Comparison of ENCODE assay signal across 1 cellular context in the genomic region with DNA sequence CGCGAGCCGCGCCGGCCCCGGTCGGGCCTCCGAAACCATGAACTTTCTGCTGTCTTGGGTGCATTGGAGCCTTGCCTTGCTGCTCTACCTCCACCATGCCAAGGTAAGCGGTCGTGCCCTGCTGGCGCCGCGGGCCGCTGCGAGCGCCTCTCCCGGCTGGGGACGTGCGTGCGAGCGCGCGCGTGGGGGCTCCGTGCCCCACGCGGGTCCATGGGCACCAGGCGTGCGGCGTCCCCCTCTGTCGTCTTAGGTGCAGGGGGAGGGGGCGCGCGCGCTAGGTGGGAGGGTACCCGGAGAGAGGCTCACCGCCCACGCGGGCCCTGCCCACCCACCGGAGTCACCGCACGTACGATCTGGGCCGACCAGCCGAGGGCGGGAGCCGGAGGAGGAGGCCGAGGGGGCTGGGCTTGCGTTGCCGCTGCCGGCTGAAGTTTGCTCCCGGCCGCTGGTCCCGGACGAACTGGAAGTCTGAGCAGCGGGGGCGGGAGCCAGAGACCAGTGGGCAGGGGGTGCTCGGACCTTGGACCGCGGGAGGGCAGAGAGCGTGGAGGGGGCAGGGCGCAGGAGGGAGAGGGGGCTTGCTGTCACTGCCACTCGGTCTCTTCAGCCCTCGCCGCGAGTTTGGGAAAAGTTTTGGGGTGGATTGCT.
TF ChIP-seq lines count a peak whose summit lies in the region.

No MANE protein-coding gene starts in this region.

TF ChIP-seq in HepG2, 621 proteins besides CTCF, POLR2A, EP300 and RAD21 (continued from another document and continues in another):
- TF ChIP-seq, protein P1, sequence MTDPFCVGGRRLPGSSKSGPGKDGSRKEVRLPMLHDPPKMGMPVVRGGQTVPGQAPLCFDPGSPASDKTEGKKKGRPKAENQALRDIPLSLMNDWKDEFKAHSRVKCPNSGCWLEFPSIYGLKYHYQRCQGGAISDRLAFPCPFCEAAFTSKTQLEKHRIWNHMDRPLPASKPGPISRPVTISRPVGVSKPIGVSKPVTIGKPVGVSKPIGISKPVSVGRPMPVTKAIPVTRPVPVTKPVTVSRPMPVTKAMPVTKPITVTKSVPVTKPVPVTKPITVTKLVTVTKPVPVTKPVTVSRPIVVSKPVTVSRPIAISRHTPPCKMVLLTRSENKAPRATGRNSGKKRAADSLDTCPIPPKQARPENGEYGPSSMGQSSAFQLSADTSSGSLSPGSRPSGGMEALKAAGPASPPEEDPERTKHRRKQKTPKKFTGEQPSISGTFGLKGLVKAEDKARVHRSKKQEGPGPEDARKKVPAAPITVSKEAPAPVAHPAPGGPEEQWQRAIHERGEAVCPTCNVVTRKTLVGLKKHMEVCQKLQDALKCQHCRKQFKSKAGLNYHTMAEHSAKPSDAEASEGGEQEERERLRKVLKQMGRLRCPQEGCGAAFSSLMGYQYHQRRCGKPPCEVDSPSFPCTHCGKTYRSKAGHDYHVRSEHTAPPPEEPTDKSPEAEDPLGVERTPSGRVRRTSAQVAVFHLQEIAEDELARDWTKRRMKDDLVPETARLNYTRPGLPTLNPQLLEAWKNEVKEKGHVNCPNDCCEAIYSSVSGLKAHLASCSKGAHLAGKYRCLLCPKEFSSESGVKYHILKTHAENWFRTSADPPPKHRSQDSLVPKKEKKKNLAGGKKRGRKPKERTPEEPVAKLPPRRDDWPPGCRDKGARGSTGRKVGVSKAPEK (CRISPR knock-in tag; IDR thresholded peaks at IDR 0.05; ENCODE audit: borderline replicate concordance): peak; percentile 98
- TF ChIP-seq ZNF205 (CRISPR knock-in tag; IDR thresholded peaks at IDR 0.05) (no peak), ZNF816 (CRISPR knock-in tag; IDR thresholded peaks at IDR 0.05; ENCODE audit: borderline replicate concordance) (no peak), ZNF430 (CRISPR knock-in tag; IDR thresholded peaks at IDR 0.05) (peak; percentile 84; the same call in 1 of the 2 replicates), ZNF333 (CRISPR knock-in tag; IDR thresholded peaks at IDR 0.05; ENCODE audit: borderline replicate concordance) (no peak; the same call in 1 of the 2 replicates), ISX (CRISPR knock-in tag; conservative IDR thresholded peaks at IDR 0.05) (peak; percentile 39; the same call in 1 of the 2 replicates), SALL2 (CRISPR knock-in tag; IDR thresholded peaks at IDR 0.05) (peak; percentile 90; the same call in 1 of the 2 replicates), FOXK1 (CRISPR knock-in tag; IDR thresholded peaks at IDR 0.05; ENCODE audit: borderline replicate concordance, low read depth) (no peak), ZNF484 (CRISPR knock-in tag; IDR thresholded peaks at IDR 0.05; ENCODE audit: borderline replicate concordance, low read depth) (no peak), ZNF543 (CRISPR knock-in tag; IDR thresholded peaks at IDR 0.05) (peak; percentile 16; the same call in 1 of the 2 replicates), CBFB (CRISPR knock-in tag; IDR thresholded peaks at IDR 0.05) (peak; percentile 73; the same call in 1 of the 2 replicates), ZNF597 (CRISPR knock-in tag; IDR thresholded peaks at IDR 0.05) (no peak), ERF (CRISPR knock-in tag; IDR thresholded peaks at IDR 0.05) (peak; percentile 65; the same call in 1 of the 2 replicates), ZNF552 (CRISPR knock-in tag; IDR thresholded peaks at IDR 0.05; ENCODE audit: borderline replicate concordance) (peak; percentile 74; the same call in 1 of the 2 replicates), ZIK1 (CRISPR knock-in tag; IDR thresholded peaks at IDR 0.05; ENCODE audit: borderline replicate concordance, low read depth) (no peak), ZNF263 (CRISPR knock-in tag; IDR thresholded peaks at IDR 0.05) (peak; percentile 73), THYN1 (CRISPR knock-in tag; IDR thresholded peaks at IDR 0.05; ENCODE audit: borderline replicate concordance, low read depth) (peak; percentile 77; the same call in 1 of the 2 replicates), WIZ (CRISPR knock-in tag; IDR thresholded peaks at IDR 0.05) (no peak), ZNF773 (CRISPR knock-in tag; IDR thresholded peaks at IDR 0.05; ENCODE audit: borderline replicate concordance) (0 out of 2 replicates have a peak, but pooled peaks have one; percentile 12), HOXA3 (CRISPR knock-in tag; IDR thresholded peaks at IDR 0.05) (peak; percentile 62; the same call in 1 of the 2 replicates), ZNF709 (CRISPR knock-in tag; IDR thresholded peaks at IDR 0.05) (0 out of 2 replicates have a peak, but pooled peaks have one; percentile 42), JUNB (CRISPR knock-in tag; IDR thresholded peaks at IDR 0.05; ENCODE audit: borderline replicate concordance) (no peak), NFE2 (CRISPR knock-in tag; IDR thresholded peaks at IDR 0.05) (no peak), ZNF143 (CRISPR knock-in tag; IDR thresholded peaks at IDR 0.05) (peak; percentile 41; the same call in 1 of the 2 replicates), SALL1 (CRISPR knock-in tag; IDR thresholded peaks at IDR 0.05) (peak; percentile 88), HMG20B (CRISPR knock-in tag; conservative IDR thresholded peaks at IDR 0.05) (0 out of 2 replicates have a peak, but pooled peaks have one; percentile 20), ARID2 (CRISPR knock-in tag; IDR thresholded peaks at IDR 0.05; ENCODE audit: borderline replicate concordance) (peak; percentile 91), RXRB (CRISPR knock-in tag; IDR thresholded peaks at IDR 0.05; ENCODE audit: borderline replicate concordance) (peak; percentile 63; the same call in 1 of the 2 replicates), FOXC1 (CRISPR knock-in tag; IDR thresholded peaks at IDR 0.05; ENCODE audit: borderline replicate concordance) (no peak; the same call in 1 of the 2 replicates), ZFP41 (CRISPR knock-in tag; IDR thresholded peaks at IDR 0.05; ENCODE audit: borderline replicate concordance) (peak; percentile 20; the same call in 1 of the 2 replicates), MTA3 (CRISPR knock-in tag; IDR thresholded peaks at IDR 0.05) (no peak), ASH2L (IDR thresholded peaks at IDR 0.05; ENCODE audit: insufficient read length, low read depth, low read length) (peak; percentile 17), ZNF446 (CRISPR knock-in tag; IDR thresholded peaks at IDR 0.05) (peak; percentile 21; the same call in 1 of the 2 replicates), PCBP1 (IDR thresholded peaks at IDR 0.05; ENCODE audit: borderline replicate concordance, low read depth, low read length) (peak; percentile 77; the same call in 1 of the 2 replicates), KDM4B (CRISPR knock-in tag; IDR thresholded peaks at IDR 0.05) (peak; percentile 94), PHB2 (IDR thresholded peaks at IDR 0.05; ENCODE audit: partially characterized antibody) (no peak), EED (CRISPR knock-in tag; IDR thresholded peaks at IDR 0.05) (peak; percentile 69; the same call in 1 of the 2 replicates), MEIS1 (CRISPR knock-in tag; IDR thresholded peaks at IDR 0.05; ENCODE audit: borderline replicate concordance) (peak; percentile 76; the same call in 1 of the 2 replicates), RELA (CRISPR knock-in tag; IDR thresholded peaks at IDR 0.05) (no peak; the same call in 1 of the 2 replicates), ZNF264 (CRISPR knock-in tag; IDR thresholded peaks at IDR 0.05) (0 out of 2 replicates have a peak, but pooled peaks have one; percentile 82), LCORL (IDR thresholded peaks at IDR 0.05) (no peak), LCORL (CRISPR knock-in tag; IDR thresholded peaks at IDR 0.05) (peak; percentile 75; the same call in 1 of the 2 replicates), ZNF282 (IDR thresholded peaks at IDR 0.05; ENCODE audit: partially characterized antibody) (no peak), ZKSCAN1 (IDR thresholded peaks at IDR 0.05; ENCODE audit: low read length) (no peak), YY1 (IDR thresholded peaks at IDR 0.05; ENCODE audit: insufficient read depth, insufficient replicate concordance, low read depth, low read length) (no peak), HHEX (CRISPR knock-in tag; IDR thresholded peaks at IDR 0.05) (peak; percentile 61; the same call in 1 of the 2 replicates), CENPX (CRISPR knock-in tag; IDR thresholded peaks at IDR 0.05) (no peak), SRSF4 (IDR thresholded peaks at IDR 0.05; ENCODE audit: low read depth, low read length, poor library complexity, severe bottlenecking) (no peak), GZF1 (CRISPR knock-in tag; IDR thresholded peaks at IDR 0.05) (no peak; the same call in 1 of the 2 replicates), ZNF337 (CRISPR knock-in tag; IDR thresholded peaks at IDR 0.05; ENCODE audit: borderline replicate concordance, low read depth) (no peak), HCFC1 (IDR thresholded peaks at IDR 0.05; ENCODE audit: low read depth, low read length) (no peak), PRDM4 (CRISPR knock-in tag; IDR thresholded peaks at IDR 0.05; ENCODE audit: borderline replicate concordance) (no peak), HDAC1 (CRISPR knock-in tag; IDR thresholded peaks at IDR 0.05) (peak; percentile 97), ZNF577 (CRISPR knock-in tag; IDR thresholded peaks at IDR 0.05; ENCODE audit: borderline replicate concordance, low read depth) (peak; percentile 56; the same call in 1 of the 2 replicates), FOXK2 (IDR thresholded peaks at IDR 0.05) (no peak)
- TF ChIP-seq, protein P2, sequence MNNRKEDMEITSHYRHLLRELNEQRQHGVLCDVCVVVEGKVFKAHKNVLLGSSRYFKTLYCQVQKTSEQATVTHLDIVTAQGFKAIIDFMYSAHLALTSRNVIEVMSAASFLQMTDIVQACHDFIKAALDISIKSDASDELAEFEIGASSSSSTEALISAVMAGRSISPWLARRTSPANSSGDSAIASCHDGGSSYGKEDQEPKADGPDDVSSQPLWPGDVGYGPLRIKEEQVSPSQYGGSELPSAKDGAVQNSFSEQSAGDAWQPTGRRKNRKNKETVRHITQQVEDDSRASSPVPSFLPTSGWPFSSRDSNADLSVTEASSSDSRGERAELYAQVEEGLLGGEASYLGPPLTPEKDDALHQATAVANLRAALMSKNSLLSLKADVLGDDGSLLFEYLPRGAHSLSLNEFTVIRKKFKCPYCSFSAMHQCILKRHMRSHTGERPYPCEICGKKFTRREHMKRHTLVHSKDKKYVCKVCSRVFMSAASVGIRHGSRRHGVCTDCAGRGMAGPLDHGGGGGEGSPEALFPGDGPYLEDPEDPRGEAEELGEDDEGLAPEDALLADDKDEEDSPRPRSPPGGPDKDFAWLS (CRISPR knock-in tag; IDR thresholded peaks at IDR 0.05; ENCODE audit: borderline replicate concordance): no peak; the same call in 1 of the 2 replicates
- TF ChIP-seq, protein P3, sequence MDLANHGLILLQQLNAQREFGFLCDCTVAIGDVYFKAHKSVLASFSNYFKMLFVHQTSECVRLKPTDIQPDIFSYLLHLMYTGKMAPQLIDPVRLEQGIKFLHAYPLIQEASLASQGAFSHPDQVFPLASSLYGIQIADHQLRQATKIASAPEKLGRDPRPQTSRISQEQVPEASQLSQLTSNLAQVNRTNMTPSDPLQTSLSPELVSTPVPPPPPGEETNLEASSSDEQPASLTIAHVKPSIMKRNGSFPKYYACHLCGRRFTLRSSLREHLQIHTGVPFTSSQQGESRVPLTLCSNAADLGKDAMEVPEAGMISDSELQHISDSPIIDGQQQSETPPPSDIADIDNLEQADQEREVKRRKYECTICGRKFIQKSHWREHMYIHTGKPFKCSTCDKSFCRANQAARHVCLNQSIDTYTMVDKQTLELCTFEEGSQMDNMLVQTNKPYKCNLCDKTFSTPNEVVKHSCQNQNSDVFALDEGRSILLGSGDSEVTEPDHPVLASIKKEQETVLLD (CRISPR knock-in tag; IDR thresholded peaks at IDR 0.05; ENCODE audit: low read depth): peak; percentile 48; the same call in 1 of the 2 replicates
- TF ChIP-seq, protein P4, sequence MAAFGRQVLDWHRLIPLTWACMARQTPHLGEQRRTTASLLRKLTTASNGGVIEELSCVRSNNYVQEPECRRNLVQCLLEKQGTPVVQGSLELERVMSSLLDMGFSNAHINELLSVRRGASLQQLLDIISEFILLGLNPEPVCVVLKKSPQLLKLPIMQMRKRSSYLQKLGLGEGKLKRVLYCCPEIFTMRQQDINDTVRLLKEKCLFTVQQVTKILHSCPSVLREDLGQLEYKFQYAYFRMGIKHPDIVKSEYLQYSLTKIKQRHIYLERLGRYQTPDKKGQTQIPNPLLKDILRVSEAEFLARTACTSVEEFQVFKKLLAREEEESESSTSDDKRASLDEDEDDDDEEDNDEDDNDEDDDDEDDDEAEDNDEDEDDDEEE (CRISPR knock-in tag; IDR thresholded peaks at IDR 0.05): peak; percentile 90; the same call in 1 of the 2 replicates
- TF ChIP-seq, protein P5, sequence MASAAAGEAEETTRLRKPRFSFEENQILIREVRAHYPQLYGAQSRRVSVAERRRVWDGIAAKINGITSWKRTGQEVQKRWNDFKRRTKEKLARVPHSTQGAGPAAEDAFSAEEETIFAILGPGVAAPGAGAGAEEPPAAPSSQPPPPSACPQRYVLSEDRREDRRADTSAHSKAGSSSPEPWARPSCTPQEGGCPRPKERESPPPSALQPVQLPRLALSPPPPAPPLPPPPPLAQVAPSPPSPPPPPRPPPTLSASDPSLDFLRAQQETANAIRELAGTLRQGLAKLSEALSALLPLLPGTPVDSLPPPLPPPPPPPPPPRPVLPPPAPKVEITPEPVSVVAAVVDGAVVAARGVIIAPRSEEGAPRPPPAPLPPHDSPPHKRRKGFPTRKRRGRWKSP (CRISPR knock-in tag; IDR thresholded peaks at IDR 0.05): no peak; the same call in 1 of the 2 replicates
